21 cellular contexts compared by ENCODE assay signal in genomic region chr1:228937351-228937750, GRCh38.
DNase-seq lines count a peak whose midpoint lies in the region; ATAC-seq and TF ChIP-seq lines count a peak whose summit lies in the region.
"Had no signal": no experiment of that assay in that cellular context is flagged by ENCODE, and none has a peak within 500 bp of the region (broad histone marks: within the 10 kb centered on the region; RNA-seq: fewer than 3 reads in every experiment).

No MANE protein-coding gene starts in this region.

- H3K27ac Mint-ChIP-seq in natural killer cell treated with Interleukin-12 subunit alpha and Interleukin-12 subunit beta and Interleukin-15 and Interleukin-18, amount 100 ng/mL, for 72 hours, result no peak overlapping the region
- no peak overlapping the region for H3K27ac Mint-ChIP-seq in natural killer cell
- H3K27ac Mint-ChIP-seq in dendritic cell treated with granulocyte-macrophage colony-stimulating factor and Interleukin-4, amounts not matched to agents 40 ng/mL and 50 ng/mL, for 4 days, result peak overlapping the region; percentile 69
- peak overlapping the region; percentile 95 for H3K27ac Mint-ChIP-seq in nephron progenitor cell
- H3K27ac Mint-ChIP-seq: naive B cell had no signal

- no peak overlapping the region for H3K4me3 ChIP-seq in vagina
- H3K4me3 ChIP-seq in aorta (ENCODE audit: low read length in 2 of 2), result no peak overlapping the region
- H3K4me3 ChIP-seq: prostate gland had no signal

- H3K27me3 ChIP-seq in vagina (no peaks in the 10 kb centered on the region), aorta (ENCODE audit: control insufficient read depth in 1 of 2, insufficient read depth in 2 of 2, low read length in 1 of 2) (no peaks in the 10 kb centered on the region)

- H3K4me1 Mint-ChIP-seq in natural killer cell treated with Interleukin-12 subunit alpha and Interleukin-12 subunit beta and Interleukin-15 and Interleukin-18, amount 100 ng/mL, for 72 hours (ENCODE audit: low read depth in 2 of 2), result peaks cover 22 to 25% of the 10 kb centered on the region in 2 donors
- H3K4me1 Mint-ChIP-seq in natural killer cell, result peaks cover 33 to 47% of the 10 kb centered on the region in 2 donors
- H3K4me1 Mint-ChIP-seq in dendritic cell treated with granulocyte-macrophage colony-stimulating factor and Interleukin-4, amounts not matched to agents 40 ng/mL and 50 ng/mL, for 4 days (ENCODE audit: low read depth), result peaks cover 75% of the 10 kb centered on the region
- H3K4me1 Mint-ChIP-seq in nephron progenitor cell, result peaks cover 61% of the 10 kb centered on the region

- H3K4me1 ChIP-seq in vagina, result peaks cover 14% of the 10 kb centered on the region
- H3K4me1 ChIP-seq in aorta (ENCODE audit: control insufficient read depth in 1 of 2, insufficient read depth in 2 of 2, low read length in 2 of 2), result no peaks in the 10 kb centered on the region
- H3K4me1 ChIP-seq: prostate gland had no signal

- intact Hi-C loops in natural killer cell (cut with micrococcal nuclease), result no loop called here
- intact Hi-C loops in dendritic cell treated with granulocyte-macrophage colony-stimulating factor and Interleukin-4, amounts not matched to agents 40 ng/mL and 50 ng/mL, for 4 days (cut with micrococcal nuclease), result no loop called here
- intact Hi-C loops in vagina (cut with DNase I), result no loop called here
- intact Hi-C loops in aorta (cut with DNase I), result loop anchor here in 1 of 2 donors (5.0 kb wide), 1 partner anchor 35 kb away; no protein-coding TSS in a partner anchor

- no peak for TF ChIP-seq POLR2A in vagina (IDR thresholded peaks at IDR 0.05)

- peaks cover 2 to 7% of the 10 kb centered on the region in 2 donors for H3K27me3 Mint-ChIP-seq in natural killer cell treated with Interleukin-12 subunit alpha and Interleukin-12 subunit beta and Interleukin-15 and Interleukin-18, amount 100 ng/mL, for 72 hours
- H3K27me3 Mint-ChIP-seq in natural killer cell (ENCODE audit: low read depth in 2 of 2), result peaks cover 0 to 2% of the 10 kb centered on the region in 2 donors
- H3K27me3 Mint-ChIP-seq in dendritic cell treated with granulocyte-macrophage colony-stimulating factor and Interleukin-4, amounts not matched to agents 40 ng/mL and 50 ng/mL, for 4 days, result peaks cover 3% of the 10 kb centered on the region
- H3K27me3 Mint-ChIP-seq in nephron progenitor cell (ENCODE audit: low read depth, poor library complexity), result peaks cover 7% of the 10 kb centered on the region

- H3K9me3 Mint-ChIP-seq in natural killer cell treated with Interleukin-12 subunit alpha and Interleukin-12 subunit beta and Interleukin-15 and Interleukin-18, amount 100 ng/mL, for 72 hours, result no peaks in the 10 kb centered on the region
- H3K9me3 Mint-ChIP-seq in natural killer cell (no peaks in the 10 kb centered on the region), nephron progenitor cell (no peaks in the 10 kb centered on the region)
- H3K9me3 Mint-ChIP-seq in dendritic cell treated with granulocyte-macrophage colony-stimulating factor and Interleukin-4, amounts not matched to agents 40 ng/mL and 50 ng/mL, for 4 days, result no peaks in the 10 kb centered on the region
- H3K9me3 Mint-ChIP-seq: naive B cell had no signal

- H3K4me3 Mint-ChIP-seq in natural killer cell treated with Interleukin-12 subunit alpha and Interleukin-12 subunit beta and Interleukin-15 and Interleukin-18, amount 100 ng/mL, for 72 hours, result no peak overlapping the region
- H3K4me3 Mint-ChIP-seq in natural killer cell (no peak overlapping the region), nephron progenitor cell (no peak overlapping the region)
- H3K4me3 Mint-ChIP-seq in dendritic cell treated with granulocyte-macrophage colony-stimulating factor and Interleukin-4, amounts not matched to agents 40 ng/mL and 50 ng/mL, for 4 days, result no peak overlapping the region

- H3K36me3 ChIP-seq in vagina (no peaks in the 10 kb centered on the region), aorta (ENCODE audit: control insufficient read depth in 1 of 2, insufficient read depth in 2 of 2, low read length in 1 of 2) (no peaks in the 10 kb centered on the region)
- H3K36me3 ChIP-seq: prostate gland had no signal

- peak; percentile 45 for DNase-seq in natural killer cell treated with Interleukin-12 subunit alpha and Interleukin-12 subunit beta and Interleukin-15 and Interleukin-18, amount 100 ng/mL, for 72 hours (ENCODE audit: low spot score)
- DNase-seq in natural killer cell, result no peak
- DNase-seq in nephron progenitor cell, result no peak
- peak; percentile 70 to 75 for DNase-seq in vagina (ENCODE audit: extremely low spot score in 2 of 2)
- no peak for DNase-seq in stimulated activated CD4-positive, alpha-beta T cell treated with anti-CD3 and anti-CD28 coated beads, Interleukin-1b, Interleukin-23, amount 100 ng/mL, for 48 hours
- no peak for DNase-seq in aorta
- DNase-seq: activated gamma-delta T cell; H7; Karpas-422; kidney glomerular epithelial cell; MV-4-11; naive B cell; NCI-H524; NK-92 treated with Interleukin-12 subunit alpha and Interleukin-12 subunit beta, amount 100 ng/mL, for 24 hours; SHP77; SW 1271 had no signal

- H3K9me3 ChIP-seq in vagina (no peaks in the 10 kb centered on the region), aorta (ENCODE audit: control insufficient read depth, low read length) (no peaks in the 10 kb centered on the region)
- H3K9me3 ChIP-seq: prostate gland had no signal

- no peaks in the 10 kb centered on the region for H3K36me3 Mint-ChIP-seq in natural killer cell treated with Interleukin-12 subunit alpha and Interleukin-12 subunit beta and Interleukin-15 and Interleukin-18, amount 100 ng/mL, for 72 hours
- H3K36me3 Mint-ChIP-seq in natural killer cell (no peaks in the 10 kb centered on the region), nephron progenitor cell (ENCODE audit: low read depth) (no peaks in the 10 kb centered on the region)
- H3K36me3 Mint-ChIP-seq in dendritic cell treated with granulocyte-macrophage colony-stimulating factor and Interleukin-4, amounts not matched to agents 40 ng/mL and 50 ng/mL, for 4 days (ENCODE audit: low read depth), result no peaks in the 10 kb centered on the region
- H3K36me3 Mint-ChIP-seq: naive B cell had no signal

- 95 to 97% methylated on average over 12 of the region's 12 CpGs for WGBS in aorta, 2 donors

- no peak for ATAC-seq in natural killer cell treated with Interleukin-12 subunit alpha and Interleukin-12 subunit beta and Interleukin-15 and Interleukin-18, amount 100 ng/mL, for 72 hours
- ATAC-seq in natural killer cell (no peak), aorta (ENCODE audit: low FRiP score) (no peak), GM18498 (IDR thresholded peaks at IDR 0.05; ENCODE audit: unreplicated experiment) (no peak)
- ATAC-seq: activated CD4-positive, CD25-positive, alpha-beta regulatory T cell treated with anti-CD3 and anti-CD28 coated beads, Interleukin-2, amount 50 U/mL, for 24 hours had no signal

- H3K27ac ChIP-seq in vagina (peak overlapping the region; percentile 54), aorta (ENCODE audit: low read depth in 1 of 2, low read length in 2 of 2) (peak overlapping the region in 1 of 2 donors; percentile 99)
- H3K27ac ChIP-seq: C4-2B had no signal

- TF ChIP-seq CTCF in natural killer cell (IDR thresholded peaks at IDR 0.05), result no peak
- no peak for TF ChIP-seq CTCF in nephron progenitor cell (IDR thresholded peaks at IDR 0.05)
- TF ChIP-seq CTCF in vagina (IDR thresholded peaks at IDR 0.05), result no peak

Comparison
In these comparisons a context has a peak if more than half of its experiments do, and no peak if none do; other contexts are left out.
1. DNase-seq: peak in natural killer cell treated with Interleukin-12 subunit alpha and Interleukin-12 subunit beta and Interleukin-15 and Interleukin-18, amount 100 ng/mL, for 72 hours (single experiment) and vagina (2 of 2); none in natural killer cell (single experiment), nephron progenitor cell (single experiment), stimulated activated CD4-positive, alpha-beta T cell treated with anti-CD3 and anti-CD28 coated beads, Interleukin-1b, Interleukin-23, amount 100 ng/mL, for 48 hours (single experiment) and aorta (0 of 2).
2. H3K27ac Mint-ChIP-seq: peak in dendritic cell treated with granulocyte-macrophage colony-stimulating factor and Interleukin-4, amounts not matched to agents 40 ng/mL and 50 ng/mL, for 4 days (single experiment) and nephron progenitor cell (single experiment); none in natural killer cell treated with Interleukin-12 subunit alpha and Interleukin-12 subunit beta and Interleukin-15 and Interleukin-18, amount 100 ng/mL, for 72 hours (0 of 2) and natural killer cell (0 of 2).